In the genomic region with DNA sequence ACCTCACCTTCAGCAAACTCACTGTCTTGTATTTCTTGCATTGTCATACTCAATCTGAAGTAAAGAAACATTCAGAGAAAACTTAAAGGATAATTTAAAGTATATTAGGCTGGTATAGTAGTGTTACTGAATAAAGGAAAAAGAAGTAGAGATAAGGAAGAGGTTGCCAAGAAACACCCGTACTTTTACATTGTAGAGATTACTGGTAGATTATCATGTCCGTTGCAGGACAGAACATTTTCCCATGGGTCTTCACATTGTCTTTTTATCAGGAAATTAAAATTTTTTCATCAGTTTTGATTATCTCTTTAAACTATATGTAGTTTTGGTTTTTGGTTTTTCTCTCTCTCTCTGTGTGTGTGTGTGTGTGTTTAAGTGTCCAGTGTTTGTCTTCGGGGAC, we compare ENCODE assay signal across 22 cellular contexts. TPM values are rescaled to one million over a fixed set of nuclear protein-coding genes. Genes with fewer than 3 reads are reported as not detected.
"Had no signal": no experiment of that assay in that cellular context is flagged by ENCODE, and none has a peak within 500 bp of the region (broad histone marks: within the 10 kb centered on the region; RNA-seq: fewer than 3 reads in every experiment).

No MANE protein-coding gene starts in this region.

- H3K27ac ChIP-seq: breast epithelium, colonic mucosa, dorsolateral prefrontal cortex, esophagus squamous epithelium, gastrocnemius medialis, tibial artery had no signal

- H3K4me3 Mint-ChIP-seq: activated CD4-positive, alpha-beta memory T cell treated with anti-CD3 and anti-CD28 coated beads for 36 hours; activated naive CD8-positive, alpha-beta T cell treated with anti-CD3 and anti-CD28 coated beads, Interleukin-2, amount 10 ng/mL, durations not matched to agents 7 days and 5 days; stimulated activated effector memory CD8-positive, alpha-beta T cell treated with anti-CD3 and anti-CD28 coated beads, Interleukin-12 subunit alpha, Interleukin-12 subunit beta, amount 100 ng/mL, for 72 hours; stimulated activated naive CD8-positive, alpha-beta T cell treated with anti-CD3 and anti-CD28 coated beads, Interleukin-15, amount 100 ng/mL, for 72 hours had no signal

- H3K9me3 ChIP-seq: breast epithelium, colonic mucosa, esophagus squamous epithelium, gastrocnemius medialis, mucosa of descending colon, tibial artery had no signal

- H3K9me3 Mint-ChIP-seq: activated CD4-positive, alpha-beta memory T cell treated with anti-CD3 and anti-CD28 coated beads for 36 hours; stimulated activated effector memory CD8-positive, alpha-beta T cell treated with anti-CD3 and anti-CD28 coated beads, Interleukin-12 subunit alpha, Interleukin-12 subunit beta, amount 100 ng/mL, for 72 hours had no signal

- DNase-seq: activated CD4-positive, alpha-beta memory T cell treated with anti-CD3 and anti-CD28 coated beads for 36 hours; activated CD4-positive, alpha-beta T cell treated with anti-CD3 and anti-CD28 coated beads for 48 hours; activated gamma-delta T cell treated with Interleukin-2 at 50 U/mL for 16 hours; activated naive CD8-positive, alpha-beta T cell treated with anti-CD3 and anti-CD28 coated beads, Interleukin-2, amount 10 ng/mL, durations not matched to agents 7 days and 5 days; amniotic stem cell; colonic mucosa; dorsolateral prefrontal cortex; esophagus squamous epithelium; gastrocnemius medialis; head of caudate nucleus; left cardiac atrium; mesenchymal stem cell; mucosa of descending colon; small intestine; stimulated activated CD4-positive, alpha-beta T cell treated with anti-CD3 and anti-CD28 coated beads, Interleukin-2, amount 100 ng/mL, for 24 hours; stimulated activated naive CD8-positive, alpha-beta T cell treated with anti-CD3 and anti-CD28 coated beads, Interleukin-15, amount 100 ng/mL, for 72 hours; T-helper 9 cell; tibial artery had no signal

- H3K27ac Mint-ChIP-seq: activated CD4-positive, alpha-beta memory T cell treated with anti-CD3 and anti-CD28 coated beads for 36 hours; activated naive CD8-positive, alpha-beta T cell treated with anti-CD3 and anti-CD28 coated beads, Interleukin-2, amount 10 ng/mL, durations not matched to agents 7 days and 5 days; stimulated activated effector memory CD8-positive, alpha-beta T cell treated with anti-CD3 and anti-CD28 coated beads, Interleukin-12 subunit alpha, Interleukin-12 subunit beta, amount 100 ng/mL, for 72 hours; stimulated activated naive CD8-positive, alpha-beta T cell treated with anti-CD3 and anti-CD28 coated beads, Interleukin-15, amount 100 ng/mL, for 72 hours had no signal

- H3K4me3 ChIP-seq: breast epithelium, colonic mucosa, dorsolateral prefrontal cortex, esophagus squamous epithelium, gastrocnemius medialis, mucosa of descending colon, tibial artery had no signal

- H3K27me3 Mint-ChIP-seq: activated CD4-positive, alpha-beta memory T cell treated with anti-CD3 and anti-CD28 coated beads for 36 hours; activated naive CD8-positive, alpha-beta T cell treated with anti-CD3 and anti-CD28 coated beads, Interleukin-2, amount 10 ng/mL, durations not matched to agents 7 days and 5 days; stimulated activated naive CD8-positive, alpha-beta T cell treated with anti-CD3 and anti-CD28 coated beads, Interleukin-15, amount 100 ng/mL, for 72 hours had no signal

- H3K4me1 ChIP-seq: breast epithelium, colonic mucosa had no signal

- H3K27me3 ChIP-seq: breast epithelium, colonic mucosa, dorsolateral prefrontal cortex, esophagus squamous epithelium, gastrocnemius medialis, tibial artery had no signal

- ATAC-seq: gastrocnemius medialis; left cardiac atrium; mucosa of descending colon; sciatic nerve; stimulated activated effector memory CD8-positive, alpha-beta T cell treated with anti-CD3 and anti-CD28 coated beads, Interleukin-12 subunit alpha, Interleukin-12 subunit beta, amount 100 ng/mL, for 72 hours; stimulated activated naive CD8-positive, alpha-beta T cell treated with anti-CD3 and anti-CD28 coated beads, Interleukin-15, amount 100 ng/mL, for 72 hours had no signal

- H3K36me3 ChIP-seq: breast epithelium, colonic mucosa, gastrocnemius medialis had no signal

RNA-seq across cellular contexts. Expression of a gene that starts 19.9 kb away (rescaled TPM):
- total RNA-seq: renal cortical epithelial cell had no signal
